ENCODE assay signal across 9 cellular contexts in genomic region chr12:71746983-71747611, GRCh38. TPM values are rescaled to one million over a fixed set of nuclear protein-coding genes. Genes with fewer than 3 reads are reported as not detected.
DNase-seq lines count a peak whose midpoint lies in the region; ATAC-seq and TF ChIP-seq lines count a peak whose summit lies in the region.
"Had no signal": no experiment of that assay in that cellular context is flagged by ENCODE, and none has a peak within 500 bp of the region (broad histone marks: within the 10 kb centered on the region; RNA-seq: fewer than 3 reads in every experiment).

No MANE protein-coding gene starts in this region.

- CTCF ChIA-PET in MCF 10A (lab: Yijun Ruan, JAX): interaction anchor here (0.6 to 8.6 kb wide), 61 partner anchors 9 to 529 kb away, joined by 3 to 226 read pairs (median 5); partner anchors contain the start of genes THAP2, TMEM19 and ZFC3H1

- ATAC-seq in GM18511 (IDR thresholded peaks at IDR 0.05; ENCODE audit: unreplicated experiment) (peak; percentile 94), HG02885 (IDR thresholded peaks at IDR 0.05; ENCODE audit: poor library complexity, unreplicated experiment) (peak; percentile 93)

- no peaks in the 10 kb centered on the region for H3K9me3 Mint-ChIP-seq in MCF 10A (ENCODE audit: unreplicated experiment)
- H3K9me3 Mint-ChIP-seq: IgD-negative memory B cell had no signal

- H3K4me3 Mint-ChIP-seq in MCF 10A (ENCODE audit: unreplicated experiment): no peak overlapping the region
- H3K4me3 Mint-ChIP-seq: IgD-negative memory B cell had no signal

- H3K4me1 Mint-ChIP-seq in MCF 10A (ENCODE audit: insufficient read depth, unreplicated experiment): no peaks in the 10 kb centered on the region

- DNase-seq in AG10803 (ENCODE audit: low read depth) (peak; percentile 73), NCI-H1694 (lab: John Stamatoyannopoulos, UW) (peak; percentile 12), T-helper 9 cell (peak; percentile 21), MCF 10A (ENCODE audit: unreplicated experiment) (peak; percentile 76), islet precursor cell (peak; percentile 68)
- DNase-seq in stimulated activated CD4-positive, alpha-beta T cell treated with anti-CD3 and anti-CD28 coated beads, Interleukin-2, amount 100 ng/mL, for 24 hours: peak; percentile 31 to 44

- H3K27ac Mint-ChIP-seq in MCF 10A (ENCODE audit: low read depth, unreplicated experiment): no peak overlapping the region
- H3K27ac Mint-ChIP-seq: IgD-negative memory B cell had no signal

- TF ChIP-seq CTCF in AG10803 (conservative IDR thresholded peaks at IDR 0.05; ENCODE audit: low read length) (peak; percentile 85), MCF 10A (IDR thresholded peaks at IDR 0.05; ENCODE audit: unreplicated experiment) (peak; percentile 78)

- no peaks in the 10 kb centered on the region for H3K36me3 Mint-ChIP-seq in MCF 10A (ENCODE audit: insufficient read depth, unreplicated experiment)
- H3K36me3 Mint-ChIP-seq: IgD-negative memory B cell had no signal

- peaks cover 30% of the 10 kb centered on the region for H3K27me3 Mint-ChIP-seq in MCF 10A (ENCODE audit: insufficient read depth, unreplicated experiment)

- H3K4me3 ChIP-seq in AG10803 (ENCODE audit: low read length): no peak overlapping the region

- POLR2A ChIA-PET in MCF 10A (lab: Yijun Ruan, JAX): interaction anchor here (0.9 to 15.8 kb wide), 12 partner anchors 9 to 115 kb away, joined by 3 to 258 read pairs (median 7); partner anchors contain the start of genes THAP2, TMEM19 and ZFC3H1

- BruUV-seq in MCF 10A (replicated peaks; lab: Mats Ljungman, UMichigan): no TSS peak

- intact Hi-C loops in MCF 10A (cut with micrococcal nuclease): loop anchor here (1.0 to 5.0 kb wide), 6 partner anchors 61 to 530 kb away; partner anchors contain the start of genes THAP2 and TMEM19

RNA-seq across cellular contexts. Expression of gene RAB21, which starts 7.6 kb away (rescaled TPM):
- total RNA-seq in MCF 10A (2022): 86.4 and 88.0 TPM in 2 replicates

Comparison
In these comparisons a context has a peak if more than half of its experiments do, and no peak if none do; other contexts are left out.
1. DNase-seq: peak in every context shown above with its lines; median percentile 76 in MCF 10A; 73 in AG10803; 68 in islet precursor cell; 38 in stimulated activated CD4-positive, alpha-beta T cell treated with anti-CD3 and anti-CD28 coated beads, Interleukin-2, amount 100 ng/mL, for 24 hours; 21 in T-helper 9 cell; 12 in NCI-H1694.